ENCODE assay signal across 33 cellular contexts in the genomic region with DNA sequence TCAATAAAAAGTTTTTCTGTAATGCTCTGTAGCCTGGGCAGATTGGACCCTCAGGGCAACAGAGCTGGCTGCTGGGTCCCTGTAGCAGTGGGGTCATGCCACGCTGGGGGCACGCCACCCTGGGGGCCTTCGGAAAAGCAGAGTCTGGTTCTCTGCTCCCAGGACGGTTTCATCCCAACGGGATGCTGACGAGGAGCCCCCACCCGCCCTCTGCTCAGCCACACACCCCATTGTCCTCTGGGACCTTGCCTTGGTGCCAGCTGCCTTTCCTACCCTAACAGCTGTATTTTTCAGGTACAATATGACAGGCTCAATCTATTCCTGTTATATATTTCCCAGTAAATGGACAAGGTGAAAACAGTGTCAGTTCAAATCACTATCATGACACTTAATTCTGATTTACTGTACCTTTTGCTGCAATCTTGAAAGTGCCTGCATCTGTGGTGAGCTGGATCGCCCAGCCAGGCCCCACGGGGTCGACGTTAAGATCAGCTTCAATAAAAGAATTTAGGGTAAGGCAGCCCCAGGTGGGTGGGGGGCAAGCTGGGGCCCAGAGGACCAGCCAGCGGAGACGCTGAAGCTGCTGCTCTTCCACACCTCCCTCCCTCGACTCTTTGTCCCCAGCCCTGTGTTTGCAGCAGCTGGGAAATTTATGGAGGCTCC. TPM values are rescaled to one million over a fixed set of nuclear protein-coding genes. Genes with fewer than 3 reads are reported as not detected.
DNase-seq lines count a peak whose midpoint lies in the region; ATAC-seq and TF ChIP-seq lines count a peak whose summit lies in the region.
"Had no signal": no experiment of that assay in that cellular context is flagged by ENCODE, and none has a peak within 500 bp of the region (broad histone marks: within the 10 kb centered on the region; RNA-seq: fewer than 3 reads in every experiment).

No MANE protein-coding gene starts in this region.

- no peaks in the 10 kb centered on the region for H3K9me3 ChIP-seq in colonic mucosa
- H3K9me3 ChIP-seq: adrenal gland, HAP-1, prostate gland, right lobe of liver, stomach, tibial nerve had no signal

- H3K4me3 Mint-ChIP-seq in nephron progenitor cell = peak overlapping the region; percentile 72
- H3K4me3 Mint-ChIP-seq in activated T-helper 1 cell treated with anti-CD3 and anti-CD28 coated beads, Interleukin-12 subunit alpha, Interleukin-12 subunit beta, Interleukin-2, Interleukin-4 antibody, amounts not matched to agents 30 ng/mL and 10 ng/mL and 1 ng/mL, durations not matched to agents 14 hours and 24 hours and 36 hours = no peak overlapping the region
- H3K4me3 Mint-ChIP-seq: activated naive CD4-positive, alpha-beta T cell treated with anti-CD3 and anti-CD28 coated beads for 36 hours; CD4-positive, alpha-beta memory T cell; immature natural killer cell had no signal

- H3K4me1 Mint-ChIP-seq in nephron progenitor cell = peaks cover 57% of the 10 kb centered on the region
- peaks cover 5% of the 10 kb centered on the region for H3K4me1 Mint-ChIP-seq in activated T-helper 1 cell treated with anti-CD3 and anti-CD28 coated beads, Interleukin-12 subunit alpha, Interleukin-12 subunit beta, Interleukin-2, Interleukin-4 antibody, amounts not matched to agents 30 ng/mL and 10 ng/mL and 1 ng/mL, durations not matched to agents 14 hours and 24 hours and 36 hours (ENCODE audit: low read depth)
- H3K4me1 Mint-ChIP-seq: immature natural killer cell had no signal

- ATAC-seq in HG02973 (IDR thresholded peaks at IDR 0.05; ENCODE audit: unreplicated experiment) = no peak
- ATAC-seq in stimulated activated naive CD8-positive, alpha-beta T cell treated with anti-CD3 and anti-CD28 coated beads, Interleukin-15, Interleukin-2, amounts not matched to agents 100 U/mL and 50 U/mL, for 24 hours = no peak
- ATAC-seq: right lobe of liver had no signal

- H3K9ac ChIP-seq in colonic mucosa (ENCODE audit: low read depth in 2 of 2, low read length in 2 of 2) = no peak overlapping the region

- H3K27ac ChIP-seq in colonic mucosa (no peak overlapping the region), temporal lobe (ENCODE audit: low read depth, low read length) (peak overlapping the region; percentile 98)
- H3K27ac ChIP-seq: adrenal gland, brain microvascular endothelial cell, epithelial cell of prostate, prostate gland, right lobe of liver, stomach, tibial nerve, VCaP had no signal

- H3K4me1 ChIP-seq in colonic mucosa = peaks cover 6% of the 10 kb centered on the region
- H3K4me1 ChIP-seq: adrenal gland, prostate gland, right lobe of liver, stomach had no signal

- DNase-seq in NCI-H82 (lab: John Stamatoyannopoulos, UW) = peak; percentile 16
- no peak for DNase-seq in NCI-H82 treated with DMSO at 0.1 percent for 48 hours (lab: John Stamatoyannopoulos, UW; ENCODE audit: unreplicated experiment)
- DNase-seq in colonic mucosa = peak; percentile 14
- no peak for DNase-seq in nephron progenitor cell
- no peak for DNase-seq in stimulated activated naive CD8-positive, alpha-beta T cell treated with anti-CD3 and anti-CD28 coated beads, Interleukin-15, Interleukin-2, amounts not matched to agents 100 U/mL and 50 U/mL, for 24 hours
- DNase-seq in activated T-helper 1 cell treated with anti-CD3 and anti-CD28 coated beads, Interleukin-12 subunit alpha, Interleukin-12 subunit beta, Interleukin-2, Interleukin-4 antibody, amounts not matched to agents 30 ng/mL and 10 ng/mL and 1 ng/mL, durations not matched to agents 14 hours and 24 hours and 36 hours (ENCODE audit: low spot score) = no peak
- DNase-seq: 8988T; activated CD4-positive, alpha-beta T cell treated with anti-CD3 and anti-CD28 coated beads for 4 hours; activated naive CD4-positive, alpha-beta T cell treated with anti-CD3 and anti-CD28 coated beads for 36 hours; activated T-cell treated with anti-CD3 and anti-CD28 coated beads, Interleukin-2, amount 50 U/mL, for 48 hours; brain microvascular endothelial cell; CD4-positive, alpha-beta memory T cell; effector CD4-positive, alpha-beta T cell; immature natural killer cell; Karpas-422; mammary epithelial cell; NCI-H1417; NCI-H2081; NCI-H345; NCI-H774; SHP77 treated with DMSO at 0.1 percent for 48 hours; stimulated activated CD4-positive, alpha-beta T cell treated with anti-CD3 and anti-CD28 coated beads, Interleukin-12 subunit alpha, Interleukin-12 subunit beta, amount 100 ng/mL, for 4 hours; stimulated activated CD4-positive, alpha-beta T cell treated with anti-CD3 and anti-CD28 coated beads, Interleukin-2, amount 100 ng/mL, for 48 hours; stomach had no signal

- no peaks in the 10 kb centered on the region for H3K36me3 ChIP-seq in colonic mucosa
- H3K36me3 ChIP-seq: adrenal gland, brain microvascular endothelial cell, HAP-1, prostate gland, right lobe of liver, stomach, tibial nerve had no signal

- no peaks in the 10 kb centered on the region for H3K27me3 ChIP-seq in colonic mucosa
- H3K27me3 ChIP-seq: brain microvascular endothelial cell, right lobe of liver, tibial nerve had no signal

- TF ChIP-seq CTCF in colonic mucosa (IDR thresholded peaks at IDR 0.05) (no peak), nephron progenitor cell (IDR thresholded peaks at IDR 0.05) (no peak)

- H3K9me3 Mint-ChIP-seq in nephron progenitor cell = no peaks in the 10 kb centered on the region
- no peaks in the 10 kb centered on the region for H3K9me3 Mint-ChIP-seq in activated T-helper 1 cell treated with anti-CD3 and anti-CD28 coated beads, Interleukin-12 subunit alpha, Interleukin-12 subunit beta, Interleukin-2, Interleukin-4 antibody, amounts not matched to agents 30 ng/mL and 10 ng/mL and 1 ng/mL, durations not matched to agents 14 hours and 24 hours and 36 hours
- H3K9me3 Mint-ChIP-seq: activated naive CD4-positive, alpha-beta T cell treated with anti-CD3 and anti-CD28 coated beads for 36 hours; CD4-positive, alpha-beta memory T cell; immature natural killer cell had no signal

- no peak overlapping the region for H3K27ac Mint-ChIP-seq in nephron progenitor cell
- H3K27ac Mint-ChIP-seq in activated T-helper 1 cell treated with anti-CD3 and anti-CD28 coated beads, Interleukin-12 subunit alpha, Interleukin-12 subunit beta, Interleukin-2, Interleukin-4 antibody, amounts not matched to agents 30 ng/mL and 10 ng/mL and 1 ng/mL, durations not matched to agents 14 hours and 24 hours and 36 hours = no peak overlapping the region
- H3K27ac Mint-ChIP-seq: activated naive CD4-positive, alpha-beta T cell treated with anti-CD3 and anti-CD28 coated beads for 36 hours; CD4-positive, alpha-beta memory T cell; immature natural killer cell had no signal

- peaks cover 16% of the 10 kb centered on the region for H3K27me3 Mint-ChIP-seq in nephron progenitor cell (ENCODE audit: low read depth, poor library complexity)
- peaks cover 12% of the 10 kb centered on the region for H3K27me3 Mint-ChIP-seq in activated T-helper 1 cell treated with anti-CD3 and anti-CD28 coated beads, Interleukin-12 subunit alpha, Interleukin-12 subunit beta, Interleukin-2, Interleukin-4 antibody, amounts not matched to agents 30 ng/mL and 10 ng/mL and 1 ng/mL, durations not matched to agents 14 hours and 24 hours and 36 hours (ENCODE audit: insufficient read depth)

- intact Hi-C loops in colonic mucosa (cut with DNase I) = no loop called here
- intact Hi-C loops in activated T-helper 1 cell treated with anti-CD3 and anti-CD28 coated beads, Interleukin-12 subunit alpha, Interleukin-12 subunit beta, Interleukin-2, Interleukin-4 antibody, amounts not matched to agents 30 ng/mL and 10 ng/mL and 1 ng/mL, durations not matched to agents 14 hours and 24 hours and 36 hours (cut with micrococcal nuclease) = no loop called here

- no peaks in the 10 kb centered on the region for H3K36me3 Mint-ChIP-seq in nephron progenitor cell (ENCODE audit: low read depth)
- H3K36me3 Mint-ChIP-seq in activated T-helper 1 cell treated with anti-CD3 and anti-CD28 coated beads, Interleukin-12 subunit alpha, Interleukin-12 subunit beta, Interleukin-2, Interleukin-4 antibody, amounts not matched to agents 30 ng/mL and 10 ng/mL and 1 ng/mL, durations not matched to agents 14 hours and 24 hours and 36 hours (ENCODE audit: low read depth) = no peaks in the 10 kb centered on the region
- H3K36me3 Mint-ChIP-seq: CD4-positive, alpha-beta memory T cell; immature natural killer cell had no signal

- H3K4me3 ChIP-seq in colonic mucosa = no peak overlapping the region
- H3K4me3 ChIP-seq: adrenal gland, HAP-1, prostate gland, right lobe of liver, stomach, tibial nerve had no signal

RNA-seq across cellular contexts. Expression of a gene that starts 28.8 kb away (rescaled TPM):
- 10 to 100 TPM in 1 of 2 donors, 1 to 10 TPM in 1; 9.8 to 15.8 TPM for total RNA-seq in colonic mucosa
- total RNA-seq in temporal lobe = 29.7 TPM
- 1.1 and 1.9 TPM in 2 replicates for total RNA-seq in activated T-helper 1 cell treated with anti-CD3 and anti-CD28 coated beads, Interleukin-12 subunit alpha, Interleukin-12 subunit beta, Interleukin-2, Interleukin-4 antibody, amounts not matched to agents 30 ng/mL and 10 ng/mL and 1 ng/mL, durations not matched to agents 14 hours and 24 hours and 36 hours

Comparison
In these comparisons a context has a peak if more than half of its experiments do, and no peak if none do; other contexts are left out.
1. DNase-seq: peak in NCI-H82 (single experiment) and colonic mucosa (single experiment); none in NCI-H82 treated with DMSO at 0.1 percent for 48 hours (single experiment), nephron progenitor cell (single experiment), stimulated activated naive CD8-positive, alpha-beta T cell treated with anti-CD3 and anti-CD28 coated beads, Interleukin-15, Interleukin-2, amounts not matched to agents 100 U/mL and 50 U/mL, for 24 hours (single experiment) and activated T-helper 1 cell treated with anti-CD3 and anti-CD28 coated beads, Interleukin-12 subunit alpha, Interleukin-12 subunit beta, Interleukin-2, Interleukin-4 antibody, amounts not matched to agents 30 ng/mL and 10 ng/mL and 1 ng/mL, durations not matched to agents 14 hours and 24 hours and 36 hours (single experiment).